Comparison of ENCODE assay signal across 8 cellular contexts in the genomic region with DNA sequence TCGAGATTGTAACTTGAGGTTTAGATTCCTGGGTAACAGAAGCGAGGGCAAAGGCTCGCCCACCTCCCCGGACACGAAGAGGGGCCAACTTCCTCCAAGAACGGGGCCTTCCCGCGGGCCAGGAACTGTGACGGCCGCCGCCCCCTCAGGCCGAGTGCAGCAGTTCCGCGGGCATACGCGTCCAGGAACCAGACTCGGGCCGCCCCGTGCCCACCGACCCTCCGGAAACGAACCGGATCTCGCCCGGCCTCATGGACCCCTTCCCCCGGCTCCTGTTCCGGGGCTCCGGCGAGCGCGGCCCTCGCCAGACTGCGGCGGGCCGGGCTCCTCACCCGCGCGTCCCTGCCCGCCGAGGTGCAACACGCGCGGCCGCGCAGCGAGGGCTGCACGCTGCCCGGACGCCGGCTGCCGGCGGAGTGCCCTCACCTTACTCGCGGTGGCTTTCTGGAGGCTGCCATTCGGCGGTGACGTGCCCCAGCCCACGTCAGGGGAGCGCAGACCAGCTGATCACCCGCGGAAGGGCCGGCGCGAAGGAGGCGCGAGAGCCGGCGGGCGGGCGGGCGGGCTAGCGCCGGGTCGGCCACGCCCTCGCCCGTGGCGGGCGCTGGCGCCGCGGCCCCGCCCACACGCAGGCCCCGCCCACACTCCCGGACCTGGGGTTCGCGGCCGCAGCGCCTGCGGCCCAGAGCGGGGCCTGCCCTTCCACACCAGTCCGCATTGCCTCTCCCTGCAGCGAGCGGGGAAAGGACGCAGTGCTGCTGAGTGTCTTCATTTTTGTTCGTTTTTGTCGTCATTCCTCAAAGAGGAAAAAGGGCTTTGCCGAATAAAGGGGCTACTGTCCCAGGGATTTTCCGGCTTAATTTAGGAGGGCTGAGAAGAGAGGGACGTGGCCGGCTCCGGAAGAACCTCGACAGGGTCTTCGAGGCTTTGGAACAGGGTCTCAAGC. TPM values are rescaled to one million over a fixed set of nuclear protein-coding genes. Genes with fewer than 3 reads are reported as not detected.
DNase-seq lines count a peak whose midpoint lies in the region; ATAC-seq and TF ChIP-seq lines count a peak whose summit lies in the region.

A gene (minus strand): TSS at position 536 of the 946 bp plus-strand sequence. CDS start 78 bp downstream, at position 458.

- H4K20me1 ChIP-seq in PC-3 (ENCODE audit: low read length), result no peaks in the 10 kb centered on the region

- intact Hi-C loops in Caco-2 (cut with micrococcal nuclease; ENCODE audit: unreplicated experiment), result loop anchor here (2.0 kb wide), 2 partner anchors 38 to 84 kb away; a partner anchor contains a TSS
- intact Hi-C loops in PC-3 (cut with micrococcal nuclease), result loop anchor here (2.0 kb wide), 1 partner anchor 38 kb away; no protein-coding TSS in a partner anchor

- H3K36me3 ChIP-seq in Caco-2 (ENCODE audit: control insufficient read depth, insufficient read depth, low read length), result peaks cover 5% of the 10 kb centered on the region
- H3K36me3 ChIP-seq in PC-3 (ENCODE audit: low read depth, low read length), result no peaks in the 10 kb centered on the region
- H3K36me3 ChIP-seq in muscle layer of colon (ENCODE audit: insufficient read depth, low read length), result no peaks in the 10 kb centered on the region

- peaks cover 34% of the 10 kb centered on the region for H3K4me1 ChIP-seq in Caco-2
- H3K4me1 ChIP-seq in PC-3 (ENCODE audit: insufficient read depth, low read length), result peaks cover 20% of the 10 kb centered on the region
- peaks cover 16% of the 10 kb centered on the region for H3K4me1 ChIP-seq in muscle layer of colon (ENCODE audit: insufficient read depth, low read length)

- peak within 1 kb of the TSS; percentile 92 for H3K4me2 ChIP-seq in PC-3 (ENCODE audit: low read length)

- H3K4me3 ChIP-seq in Caco-2 (ENCODE audit: low read depth, low read length) (peak within 1 kb of the TSS; percentile 97), PC-3 (ENCODE audit: low read length) (peak within 1 kb of the TSS; percentile 76), muscle layer of colon (ENCODE audit: low read depth in 1 of 2, low read length in 2 of 2) (peak within 1 kb of the TSS; percentile 63 to 84)

- peak within 1 kb of the TSS; percentile 75 for H2AFZ ChIP-seq in PC-3 (ENCODE audit: low read length)

- peaks cover 18% of the 10 kb centered on the region for H3K9me3 Mint-ChIP-seq in Caco-2 (ENCODE audit: unreplicated experiment)

- peak within 1 kb of the TSS; percentile 87 for H3K27ac Mint-ChIP-seq in Caco-2 (ENCODE audit: unreplicated experiment)

- BruUV-seq in Caco-2 (replicated peaks; lab: Mats Ljungman, UMichigan), result no TSS peak
- TSS peak; percentile 48 for BruUV-seq in PC-3 (replicated peaks; lab: Mats Ljungman, UMichigan)

- peak; percentile 87 to 89 for DNase-seq in Caco-2
- peak; percentile 98 for DNase-seq in GM20000 (ENCODE audit: low spot score)
- DNase-seq in HS-5 (ENCODE audit: low read depth), result peak; percentile 37
- DNase-seq in PC-3, result peak; percentile 76
- DNase-seq in activated T-cell treated with anti-CD3 and anti-CD28 coated beads for 48 hours (ENCODE audit: low read depth), result peak; percentile 82
- DNase-seq in erythroblast (lab: John Stamatoyannopoulos, UW), result peak; percentile 91 to 93
- DNase-seq in stimulated activated CD8-positive, alpha-beta memory T cell treated with anti-CD3 and anti-CD28 coated beads, Interleukin-7, amount 100 ng/mL, for 1 hour (ENCODE audit: low read depth in 2 of 2), result peak; percentile 53

- H3K4me1 Mint-ChIP-seq in Caco-2 (ENCODE audit: low read depth, unreplicated experiment), result peaks cover 35% of the 10 kb centered on the region

- H3K9me3 ChIP-seq in Caco-2, result no peaks in the 10 kb centered on the region
- no peaks in the 10 kb centered on the region for H3K9me3 ChIP-seq in PC-3 (ENCODE audit: low read length)
- no peaks in the 10 kb centered on the region for H3K9me3 ChIP-seq in muscle layer of colon (ENCODE audit: low read length)

- no peaks in the 10 kb centered on the region for H3F3A ChIP-seq in PC-3 (ENCODE audit: low read length, unreplicated experiment)

- peak; percentile 94 for ATAC-seq in PC-3

- H3K27me3 Mint-ChIP-seq in Caco-2 (ENCODE audit: insufficient read depth, unreplicated experiment), result no peaks in the 10 kb centered on the region

- CTCF ChIA-PET in Caco-2 (lab: Charles Lee), result no interaction called here
- CTCF ChIA-PET in PC-3 (lab: Charles Lee), result no interaction called here

- peak within 1 kb of the TSS; percentile 63 for H3K4me3 Mint-ChIP-seq in Caco-2 (ENCODE audit: unreplicated experiment)

- H3K9me2 ChIP-seq in PC-3 (replicated peaks; ENCODE audit: low read length), result no peaks in the 10 kb centered on the region

- peaks cover 40% of the 10 kb centered on the region for H3K79me2 ChIP-seq in PC-3 (ENCODE audit: low read length)

- POLR2A ChIA-PET in Caco-2 (lab: Charles Lee) (interaction anchor here (0.7 to 1.1 kb wide), 3 partner anchors 80 to 154 kb away, joined by 3 to 4 read pairs (median 3); a partner anchor contains a TSS), PC-3 (lab: Charles Lee; ENCODE audit: unreplicated experiment) (no interaction called here)

- peak; percentile 77 for TF ChIP-seq POLR2A in erythroblast (IDR thresholded peaks at IDR 0.05; ENCODE audit: low read length)

- TF ChIP-seq CTCF in Caco-2 (IDR thresholded peaks at IDR 0.05; ENCODE audit: insufficient read depth in 1 of 2, low read depth in 1 of 2, low read length in 1 of 2, severe bottlenecking in 1 of 2, unreplicated experiment in 1 of 2) (no peak), GM20000 (IDR thresholded peaks at IDR 0.05; ENCODE audit: extremely low read depth, missing control alignments) (no peak), PC-3 (conservative IDR thresholded peaks at IDR 0.05; ENCODE audit: low read depth, low read length) (no peak)

- H3K27ac ChIP-seq in PC-3 (ENCODE audit: low read length) (0 out of 2 replicates have a peak within 1 kb of the TSS, but pooled peaks have one; percentile 39), muscle layer of colon (ENCODE audit: low read depth, low read length) (peak within 1 kb of the TSS; percentile 83)

- H3K27me3 ChIP-seq in Caco-2 (replicated peaks; ENCODE audit: control insufficient read depth, insufficient read depth, low read length) (no peaks in the 10 kb centered on the region), PC-3 (ENCODE audit: low read length) (no peaks in the 10 kb centered on the region), muscle layer of colon (ENCODE audit: control insufficient read depth in 1 of 2, insufficient read depth in 2 of 2, low read length in 2 of 2) (no peaks in the 10 kb centered on the region)

- H3K36me3 Mint-ChIP-seq in Caco-2 (ENCODE audit: insufficient read depth, unreplicated experiment), result peaks cover 18% of the 10 kb centered on the region

- H3K9ac ChIP-seq in PC-3 (ENCODE audit: low read length) (peak within 1 kb of the TSS; percentile 90), muscle layer of colon (ENCODE audit: low read length) (peak within 1 kb of the TSS; percentile 69)

RNA-seq across cellular contexts. Expression of the gene that starts here (rescaled TPM):
- 76.6 and 92.4 TPM in 2 replicates for total RNA-seq in Caco-2 (2022)
- total RNA-seq in PC-3 (2014; rRNA removed), result 77.3 TPM in 2 replicates

Comparison
In these comparisons a context has a peak if more than half of its experiments do, and no peak if none do; other contexts are left out.
1. Peak in every context shown above with its lines: DNase-seq, ATAC-seq, H3K4me3 ChIP-seq and H3K27ac ChIP-seq.
2. DNase-seq: peak in every context shown above with its lines; median percentile 98 in GM20000; 92 in erythroblast; 88 in Caco-2; 82 in activated T-cell treated with anti-CD3 and anti-CD28 coated beads for 48 hours; 76 in PC-3; 53 in stimulated activated CD8-positive, alpha-beta memory T cell treated with anti-CD3 and anti-CD28 coated beads, Interleukin-7, amount 100 ng/mL, for 1 hour; 37 in HS-5.